30 cellular contexts compared by ENCODE assay signal in genomic region chr4:165677081-165677480, GRCh38.
"Had no signal": no experiment of that assay in that cellular context is flagged by ENCODE, and none has a peak within 500 bp of the region (broad histone marks: within the 10 kb centered on the region; RNA-seq: fewer than 3 reads in every experiment).

No MANE protein-coding gene starts in this region.

- H3K4me1 ChIP-seq: parathyroid adenoma, psoas muscle, right lobe of liver, spleen, suprapubic skin, testis, tibial artery, transverse colon, upper lobe of right lung, uterus had no signal

- DNase-seq: naive thymus-derived CD4-positive, alpha-beta T cell; natural killer cell; occipital lobe; ovary; posterior cingulate gyrus; psoas muscle; right cardiac atrium; right lobe of liver; spleen; stimulated activated CD4-positive, alpha-beta T cell treated with anti-CD3 and anti-CD28 coated beads, Interleukin-12 subunit alpha, Interleukin-12 subunit beta, amount 100 ng/mL, for 4 hours; stimulated activated CD4-positive, alpha-beta T cell treated with anti-CD3 and anti-CD28 coated beads, Interleukin-1b, Interleukin-23, amount 100 ng/mL, for 48 hours; stimulated activated CD4-positive, alpha-beta T cell treated with anti-CD3 and anti-CD28 coated beads, Interleukin-4, amount 100 ng/mL, for 1 hour; stimulated activated CD4-positive, alpha-beta T cell treated with anti-CD3 and anti-CD28 coated beads, Interleukin-4, amount 100 ng/mL, for 4 hours; stimulated activated CD8-positive, alpha-beta memory T cell treated with anti-CD3 and anti-CD28 coated beads, Interleukin-4, amount 100 ng/mL, for 48 hours; substantia nigra; testis; tibial artery; transverse colon; upper lobe of right lung; uterus had no signal

- H3K4me3 ChIP-seq: neural progenitor cell, ovary, psoas muscle, right lobe of liver, skin epidermis, smooth muscle cell, spleen, suprapubic skin, testis, tibial artery, transverse colon, upper lobe of right lung, uterus had no signal

- H3K36me3 ChIP-seq: neural progenitor cell, ovary, right lobe of liver, spleen, suprapubic skin, tibial artery, transverse colon, upper lobe of right lung, uterus had no signal

- H3K9me3 Mint-ChIP-seq: nephron; stimulated activated memory B cell treated with anti-CD40 and anti-IgM and Interleukin-4, amounts not matched to agents 10 μg/mL and 1 μg/mL and 100 μg/mL, for 72 hours; stimulated activated naive CD8-positive, alpha-beta T cell treated with anti-CD3 and anti-CD28 coated beads, Interleukin-15, Interleukin-2, amounts not matched to agents 100 ng/mL and 50 ng/mL, for 24 hours; type B pancreatic cell had no signal

- H3K27me3 Mint-ChIP-seq: naive thymus-derived CD4-positive, alpha-beta T cell; progenitor cell of endocrine pancreas; stimulated activated memory B cell treated with anti-CD40 and anti-IgM and Interleukin-4, amounts not matched to agents 10 μg/mL and 1 μg/mL and 100 μg/mL, for 72 hours; stimulated activated naive CD8-positive, alpha-beta T cell treated with anti-CD3 and anti-CD28 coated beads, Interleukin-15, Interleukin-2, amounts not matched to agents 100 ng/mL and 50 ng/mL, for 24 hours; type B pancreatic cell had no signal

- H3K9me3 ChIP-seq: ovary, psoas muscle, right lobe of liver, spleen, suprapubic skin, testis, tibial artery, transverse colon, upper lobe of right lung, uterus had no signal

- H2AFZ ChIP-seq: neural progenitor cell, parathyroid adenoma had no signal

- H3K27ac ChIP-seq: neural progenitor cell, ovary, parathyroid adenoma, psoas muscle, right lobe of liver, skin epidermis, spleen, suprapubic skin, testis, tibial artery, transverse colon, upper lobe of right lung, uterus had no signal

- H3K9ac ChIP-seq: neural progenitor cell, parathyroid adenoma had no signal

- H3K4me1 Mint-ChIP-seq: naive thymus-derived CD4-positive, alpha-beta T cell; natural killer cell; stimulated activated memory B cell treated with anti-CD40 and anti-IgM and Interleukin-4, amounts not matched to agents 10 μg/mL and 1 μg/mL and 100 μg/mL, for 72 hours had no signal

- H3K4me2 ChIP-seq: neural progenitor cell, smooth muscle cell had no signal

- H3K4me3 Mint-ChIP-seq: naive thymus-derived CD4-positive, alpha-beta T cell; natural killer cell; nephron; neural progenitor cell; stimulated activated memory B cell treated with anti-CD40 and anti-IgM and Interleukin-4, amounts not matched to agents 10 μg/mL and 1 μg/mL and 100 μg/mL, for 72 hours; stimulated activated naive CD8-positive, alpha-beta T cell treated with anti-CD3 and anti-CD28 coated beads, Interleukin-15, Interleukin-2, amounts not matched to agents 100 ng/mL and 50 ng/mL, for 24 hours; type B pancreatic cell had no signal

- H3K27me3 ChIP-seq: neural progenitor cell, ovary, right lobe of liver, spleen, suprapubic skin, testis, tibial artery, transverse colon, upper lobe of right lung, uterus had no signal

- H3K27ac Mint-ChIP-seq: naive thymus-derived CD4-positive, alpha-beta T cell; natural killer cell; nephron; neural progenitor cell; progenitor cell of endocrine pancreas; stimulated activated memory B cell treated with anti-CD40 and anti-IgM and Interleukin-4, amounts not matched to agents 10 μg/mL and 1 μg/mL and 100 μg/mL, for 72 hours; stimulated activated naive CD8-positive, alpha-beta T cell treated with anti-CD3 and anti-CD28 coated beads, Interleukin-15, Interleukin-2, amounts not matched to agents 100 ng/mL and 50 ng/mL, for 24 hours; type B pancreatic cell had no signal

- H3K79me2 ChIP-seq: parathyroid adenoma had no signal

- ATAC-seq: naive thymus-derived CD4-positive, alpha-beta T cell; natural killer cell; psoas muscle; right cardiac atrium; right lobe of liver; stimulated activated memory B cell treated with anti-CD40 and anti-IgM and Interleukin-4, amounts not matched to agents 10 μg/mL and 1 μg/mL and 100 μg/mL, for 72 hours; upper lobe of right lung had no signal
